ENCODE assay signal across 20 cellular contexts in genomic region chr3:58752168-58752567, GRCh38.
DNase-seq lines count a peak whose midpoint lies in the region; ATAC-seq, FAIRE-seq and TF ChIP-seq lines count a peak whose summit lies in the region.
"Had no signal": no experiment of that assay in that cellular context is flagged by ENCODE, and none has a peak within 500 bp of the region (broad histone marks: within the 10 kb centered on the region; RNA-seq: fewer than 3 reads in every experiment).

No MANE protein-coding gene starts in this region.

- RAD21 ChIA-PET in GM12878 (lab: Charles Lee; ENCODE audit: unreplicated experiment): no interaction called here

- in situ Hi-C loops in GM12878 (cut with MboI): no loop called here

- no TSS peak for BruUV-seq in GM12878 (replicated peaks; lab: Mats Ljungman, UMichigan)

- WGBS in GM12878 (ENCODE audit: insufficient coverage, insufficient replicate concordance, low lambda C conversion rate, missing lambda C conversion rate): 33% methylated on average over 2 of the region's 2 CpGs

- no peak overlapping the region for H3K9ac ChIP-seq in BLaER1 treated with 17β-estradiol and CSF1 and Interleukin-3, amounts not matched to agents 10 nM and 100 nM
- H3K9ac ChIP-seq in GM12878 (ENCODE audit: control insufficient read depth, insufficient read depth, low read length): no peak overlapping the region

- no peak for DNase-seq in GM12878 (ENCODE audit: low read depth, low spot score)
- peak; percentile 5 for DNase-seq in pons (ENCODE audit: low spot score)
- DNase-seq in GF-D8 (lab: John Stamatoyannopoulos, UW): no peak
- DNase-seq: CD4-positive, alpha-beta T cell; CD8-positive, alpha-beta memory T cell; DMS 273 treated with DMSO at 0.1 percent for 48 hours; DMS79; EL; GDM1; GOT3 had no signal

- CTCF ChIA-PET in GM12878 (lab: Yijun Ruan, JAX): no interaction called here

- intact Hi-C loops in GM12878 (cut with micrococcal nuclease; ENCODE audit: unreplicated experiment): no loop called here

- POLR2A ChIA-PET in GM12878 (lab: Charles Lee): no interaction called here

- FAIRE-seq in GM12878 (lab: Jason Lieb, UNC): no peak
- FAIRE-seq: D721Med, GM12892, GM19239, H54 had no signal

- peak; percentile 30 for ATAC-seq in HG02759 (IDR thresholded peaks at IDR 0.05; ENCODE audit: unreplicated experiment)
- ATAC-seq in GM12878: peak; percentile 28; the same call in 2 of the 3 replicates
- no peak for ATAC-seq in HG03378 (IDR thresholded peaks at IDR 0.05; ENCODE audit: unreplicated experiment)
- no peak for ATAC-seq in GM19452 (IDR thresholded peaks at IDR 0.05; ENCODE audit: unreplicated experiment)
- no peak for ATAC-seq in GM18861 (IDR thresholded peaks at IDR 0.05; ENCODE audit: unreplicated experiment)

- SMC1A ChIA-PET in GM12878 (lab: Charles Lee; ENCODE audit: uncharacterized antibody, unreplicated experiment): no interaction called here

- H3K36me3 ChIP-seq in BLaER1 treated with 17β-estradiol and CSF1 and Interleukin-3, amounts not matched to agents 10 nM and 100 nM: peaks cover 0 to 29% (median 0%) of the 10 kb centered on the region in 11 experiments; a peak in 4 of 22 replicates
- no peaks in the 10 kb centered on the region for H3K36me3 ChIP-seq in GM12878 (ENCODE audit: control insufficient read depth in 2 of 2, insufficient read depth in 2 of 2, low read length in 1 of 2)
- H3K36me3 ChIP-seq: HAP-1 had no signal

- no peaks in the 10 kb centered on the region for H3K9me3 ChIP-seq in BLaER1 treated with 17β-estradiol and CSF1 and Interleukin-3, amounts not matched to agents 10 nM and 100 nM (replicated peaks in 1 of 11)
- H3K9me3 ChIP-seq in GM12878 (replicated peaks; ENCODE audit: control insufficient read depth, insufficient read depth, low read length): no peaks in the 10 kb centered on the region
- H3K9me3 ChIP-seq: HAP-1 had no signal

- peak overlapping the region in 10 of 11 experiments; percentile 18 to 41 (median 29); a peak in 16 of 22 replicates for H3K4me2 ChIP-seq in BLaER1 treated with 17β-estradiol and CSF1 and Interleukin-3, amounts not matched to agents 10 nM and 100 nM
- no peak overlapping the region for H3K4me2 ChIP-seq in GM12878 (ENCODE audit: control insufficient read depth, insufficient read depth)

- no peak for TF ChIP-seq EP300 in GM12878 (IDR thresholded peaks at IDR 0.05; ENCODE audit: borderline replicate concordance in 1 of 2, control insufficient read depth in 1 of 2, low read depth in 2 of 2, low read length in 2 of 2)

- no peaks in the 10 kb centered on the region for H4K20me1 ChIP-seq in BLaER1 treated with 17β-estradiol and CSF1 and Interleukin-3, amounts not matched to agents 10 nM and 100 nM
- H4K20me1 ChIP-seq in GM12878 (ENCODE audit: control insufficient read depth, insufficient read depth): no peaks in the 10 kb centered on the region

- H3K27ac ChIP-seq in BLaER1 treated with 17β-estradiol and CSF1 and Interleukin-3, amounts not matched to agents 10 nM and 100 nM: no peak overlapping the region
- H3K27ac ChIP-seq in GM12878 (ENCODE audit: control insufficient read depth, insufficient read depth): no peak overlapping the region

- no peak for TF ChIP-seq CTCF in GM12878 (IDR thresholded peaks at IDR 0.05 in 2 of 3, conservative IDR thresholded peaks at IDR 0.05 in 1 of 3; ENCODE audit: control insufficient read depth in 2 of 3, extremely low read depth in 1 of 3, insufficient read depth in 1 of 3, low read depth in 3 of 3, low read length in 3 of 3)

- no peak for TF ChIP-seq POLR2A in GM12878 (IDR thresholded peaks at IDR 0.05; ENCODE audit: low read depth, low read length)

- H2AFZ ChIP-seq in GM12878 (ENCODE audit: control insufficient read depth, low read depth, low read length): no peak overlapping the region

- H3K4me1 ChIP-seq in BLaER1 treated with 17β-estradiol and CSF1 and Interleukin-3, amounts not matched to agents 10 nM and 100 nM: peaks cover 0 to 33% (median 22%) of the 10 kb centered on the region in 10 experiments; a peak in 18 of 20 replicates
- no peaks in the 10 kb centered on the region for H3K4me1 ChIP-seq in GM12878 (ENCODE audit: control insufficient read depth, insufficient read depth, low read length)
- H3K4me1 ChIP-seq: HAP-1 had no signal

- TF ChIP-seq RAD21 in GM12878 (IDR thresholded peaks at IDR 0.05; ENCODE audit: insufficient read depth, low read depth, low read length): no peak

- no peak overlapping the region for H3K4me3 ChIP-seq in BLaER1 treated with 17β-estradiol and CSF1 and Interleukin-3, amounts not matched to agents 10 nM and 100 nM
- no peak overlapping the region for H3K4me3 ChIP-seq in GM12878
- H3K4me3 ChIP-seq: HAP-1 had no signal

- no peaks in the 10 kb centered on the region for H3K27me3 ChIP-seq in BLaER1 treated with 17β-estradiol and CSF1 and Interleukin-3, amounts not matched to agents 10 nM and 100 nM
- no peaks in the 10 kb centered on the region for H3K27me3 ChIP-seq in GM12878 (replicated peaks in 1 of 2; ENCODE audit: control insufficient read depth in 2 of 2, insufficient read depth in 2 of 2, low read length in 1 of 2)

- H3K79me2 ChIP-seq in GM12878 (ENCODE audit: control insufficient read depth, insufficient read depth, low read length): no peaks in the 10 kb centered on the region

TF ChIP-seq in GM12878, 131 proteins besides CTCF, POLR2A, EP300 and RAD21:
- TF ChIP-seq HDAC2 (IDR thresholded peaks at IDR 0.05): no peak
- TF ChIP-seq, protein P1, sequence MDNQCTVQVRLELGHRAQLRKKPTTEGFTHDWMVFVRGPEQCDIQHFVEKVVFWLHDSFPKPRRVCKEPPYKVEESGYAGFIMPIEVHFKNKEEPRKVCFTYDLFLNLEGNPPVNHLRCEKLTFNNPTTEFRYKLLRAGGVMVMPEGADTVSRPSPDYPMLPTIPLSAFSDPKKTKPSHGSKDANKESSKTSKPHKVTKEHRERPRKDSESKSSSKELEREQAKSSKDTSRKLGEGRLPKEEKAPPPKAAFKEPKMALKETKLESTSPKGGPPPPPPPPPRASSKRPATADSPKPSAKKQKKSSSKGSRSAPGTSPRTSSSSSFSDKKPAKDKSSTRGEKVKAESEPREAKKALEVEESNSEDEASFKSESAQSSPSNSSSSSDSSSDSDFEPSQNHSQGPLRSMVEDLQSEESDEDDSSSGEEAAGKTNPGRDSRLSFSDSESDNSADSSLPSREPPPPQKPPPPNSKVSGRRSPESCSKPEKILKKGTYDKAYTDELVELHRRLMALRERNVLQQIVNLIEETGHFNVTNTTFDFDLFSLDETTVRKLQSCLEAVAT (IDR thresholded peaks at IDR 0.05): no peak

Comparison
In these comparisons a context has a peak if more than half of its experiments do, and no peak if none do; other contexts are left out.
1. ATAC-seq: peak in HG02759 (single experiment) and GM12878 (single experiment); none in HG03378 (single experiment), GM19452 (single experiment) and GM18861 (single experiment).